ENCODE assay signal across 8 cellular contexts in genomic region chr2:215793747-215794595, GRCh38.
DNase-seq lines count a peak whose midpoint lies in the region; ATAC-seq, FAIRE-seq and TF ChIP-seq lines count a peak whose summit lies in the region.

No MANE protein-coding gene starts in this region.

- FAIRE-seq in GM12878 (lab: Jason Lieb, UNC), result peak; percentile 35

- SMC1A ChIA-PET in GM12878 (lab: Charles Lee; ENCODE audit: uncharacterized antibody, unreplicated experiment), result interaction anchor here (0.5 to 5.4 kb wide), 19 partner anchors 7 to 403 kb away, joined by 3 to 36 read pairs (median 4); no protein-coding TSS in a partner anchor

- H3K27me3 ChIP-seq in GM12878 (replicated peaks in 1 of 2; ENCODE audit: control insufficient read depth in 2 of 2, insufficient read depth in 2 of 2, low read length in 1 of 2) (no peaks in the 10 kb centered on the region), mesendoderm (ENCODE audit: insufficient read depth, low read length, poor library complexity) (no peaks in the 10 kb centered on the region)

- H3K4me1 ChIP-seq in GM12878 (ENCODE audit: control insufficient read depth, insufficient read depth, low read length) (peaks cover 5% of the 10 kb centered on the region; the same call in 1 of the 2 replicates), mesendoderm (ENCODE audit: control insufficient read depth, low read depth, low read length) (peaks cover 8% of the 10 kb centered on the region)

- H3K9ac ChIP-seq in GM12878 (ENCODE audit: control insufficient read depth, insufficient read depth, low read length), result no peak overlapping the region
- no peak overlapping the region for H3K9ac ChIP-seq in mesendoderm (ENCODE audit: low read length)

- no peak overlapping the region for H4K8ac ChIP-seq in mesendoderm (ENCODE audit: low read depth, low read length)

- TF ChIP-seq CTCF in GM12878 (IDR thresholded peaks at IDR 0.05 in 2 of 3, conservative IDR thresholded peaks at IDR 0.05 in 1 of 3; ENCODE audit: control insufficient read depth in 2 of 3, extremely low read depth in 1 of 3, insufficient read depth in 1 of 3, low read depth in 3 of 3, low read length in 3 of 3), result no peak

- POLR2A ChIA-PET in GM12878 (lab: Charles Lee), result interaction anchor here (0.7 to 1.0 kb wide), 2 partner anchors 34 to 65 kb away, joined by 3 to 10 read pairs; no protein-coding TSS in a partner anchor

- H3K4ac ChIP-seq in mesendoderm (ENCODE audit: low read depth, low read length), result peak overlapping the region; percentile 61

- H3K18ac ChIP-seq in mesendoderm (ENCODE audit: low read length), result peak overlapping the region; percentile 76

- H4K20me1 ChIP-seq in GM12878 (ENCODE audit: control insufficient read depth, insufficient read depth), result no peaks in the 10 kb centered on the region

- RAD21 ChIA-PET in GM12878 (lab: Charles Lee; ENCODE audit: unreplicated experiment), result interaction anchor here (0.8 to 3.5 kb wide), 7 partner anchors 18 to 120 kb away, joined by 3 to 17 read pairs (median 4); no protein-coding TSS in a partner anchor

- no peak overlapping the region for H3K4me3 ChIP-seq in GM12878
- no peak overlapping the region for H3K4me3 ChIP-seq in mesendoderm (ENCODE audit: low read length)

- in situ Hi-C loops in GM12878 (cut with MboI), result no loop called here

- intact Hi-C loops in GM12878 (cut with micrococcal nuclease; ENCODE audit: unreplicated experiment), result no loop called here

- H3K27ac ChIP-seq in GM12878 (ENCODE audit: control insufficient read depth, insufficient read depth), result no peak overlapping the region
- no peak overlapping the region for H3K27ac ChIP-seq in mesendoderm (ENCODE audit: low read depth, low read length)

- WGBS in GM12878 (ENCODE audit: insufficient coverage, insufficient replicate concordance, low lambda C conversion rate, missing lambda C conversion rate), result 60% methylated on average over 3 of the region's 3 CpGs
- no CpG with 5 or more reads among the region's 3 CpGs for whole genome bisulfite sequencing in mesendoderm (ENCODE audit: extremely low coverage, insufficient coverage, low lambda C conversion rate)

- H3K36me3 ChIP-seq in GM12878 (ENCODE audit: control insufficient read depth in 2 of 2, insufficient read depth in 2 of 2, low read length in 1 of 2) (no peaks in the 10 kb centered on the region), mesendoderm (ENCODE audit: control insufficient read depth, insufficient read depth, low read length) (no peaks in the 10 kb centered on the region)

- H3K4me2 ChIP-seq in GM12878 (ENCODE audit: control insufficient read depth, insufficient read depth) (no peak overlapping the region), mesendoderm (ENCODE audit: low read length) (no peak overlapping the region)

- no peak for TF ChIP-seq RAD21 in GM12878 (IDR thresholded peaks at IDR 0.05; ENCODE audit: insufficient read depth, low read depth, low read length)

- H3K79me2 ChIP-seq in GM12878 (ENCODE audit: control insufficient read depth, insufficient read depth, low read length), result no peaks in the 10 kb centered on the region
- no peaks in the 10 kb centered on the region for H3K79me2 ChIP-seq in mesendoderm (ENCODE audit: control insufficient read depth, insufficient read depth, low read length)

- no peak overlapping the region for H2AK5ac ChIP-seq in mesendoderm (ENCODE audit: low read length)

- no peaks in the 10 kb centered on the region for H3K9me3 ChIP-seq in GM12878 (replicated peaks; ENCODE audit: control insufficient read depth, insufficient read depth, low read length)

- H2BK120ac ChIP-seq in mesendoderm (ENCODE audit: low read depth, low read length), result peak overlapping the region; percentile 52

- ATAC-seq in GM21515 (IDR thresholded peaks at IDR 0.05; ENCODE audit: unreplicated experiment) (peak; percentile 70), GM12878 (peak; percentile 67)

- no peaks in the 10 kb centered on the region for H3K79me1 ChIP-seq in mesendoderm (ENCODE audit: low read length)

- DNase-seq in Ammon's horn (ENCODE audit: low spot score) (peak; percentile 62), LoVo (ENCODE audit: low spot score) (peak; percentile 26), GM12878 (ENCODE audit: low read depth, low spot score) (peak; percentile 56), mesendoderm (no peak), NCI-H1105 treated with DMSO at 0.1 percent for 48 hours (lab: John Stamatoyannopoulos, UW) (no peak), NK-92 (lab: John Stamatoyannopoulos, UW; ENCODE audit: unreplicated experiment) (no peak)
- no peak for DNase-seq in stimulated activated naive CD4-positive, alpha-beta T cell (lab: John Stamatoyannopoulos, UW)

- H2BK5ac ChIP-seq in mesendoderm (ENCODE audit: low read length), result no peak overlapping the region

- BruUV-seq in GM12878 (replicated peaks; lab: Mats Ljungman, UMichigan), result no TSS peak

- peak overlapping the region; percentile 34 for H3K56ac ChIP-seq in mesendoderm (ENCODE audit: low read length)

- no peak overlapping the region for H4K5ac ChIP-seq in mesendoderm (ENCODE audit: low read length)

- peak overlapping the region; percentile 14 for H2BK15ac ChIP-seq in mesendoderm (replicated peaks; ENCODE audit: low read depth)

- TF ChIP-seq POLR2A in GM12878 (IDR thresholded peaks at IDR 0.05; ENCODE audit: low read depth, low read length), result no peak

- no peak overlapping the region; the same call in 1 of the 2 replicates for H2AFZ ChIP-seq in GM12878 (ENCODE audit: control insufficient read depth, low read depth, low read length)

- H3K23ac ChIP-seq in mesendoderm (ENCODE audit: low read length), result no peak overlapping the region

- CTCF ChIA-PET in GM12878 (lab: Yijun Ruan, JAX), result interaction anchor here (0.9 to 3.6 kb wide), 9 partner anchors 8 to 138 kb away, joined by 3 to 14 read pairs (median 5); no protein-coding TSS in a partner anchor

- no peak for TF ChIP-seq EP300 in GM12878 (IDR thresholded peaks at IDR 0.05; ENCODE audit: borderline replicate concordance in 1 of 2, control insufficient read depth in 1 of 2, low read depth in 2 of 2, low read length in 2 of 2)

TF ChIP-seq in GM12878, 131 proteins besides CTCF, POLR2A, EP300 and RAD21 (continues in another document):
- TF ChIP-seq ATF7 (IDR thresholded peaks at IDR 0.05; ENCODE audit: low read depth), result no peak
- TF ChIP-seq MLLT1 (IDR thresholded peaks at IDR 0.05), result no peak
- TF ChIP-seq NFYA (IDR thresholded peaks at IDR 0.05; ENCODE audit: borderline replicate concordance, low read depth, low read length), result no peak
- no peak for TF ChIP-seq HDAC6 (IDR thresholded peaks at IDR 0.05; ENCODE audit: unreplicated experiment)
- peak; percentile 17; the same call in 1 of the 2 replicates for TF ChIP-seq RELB (IDR thresholded peaks at IDR 0.05; ENCODE audit: low read depth)
- no peak for TF ChIP-seq SMC3 (IDR thresholded peaks at IDR 0.05; ENCODE audit: borderline replicate concordance, low read length)
- no peak for TF ChIP-seq PML (IDR thresholded peaks at IDR 0.05; ENCODE audit: low read length)
- TF ChIP-seq SPI1 (IDR thresholded peaks at IDR 0.05; ENCODE audit: borderline replicate concordance, insufficient read depth, low read depth, low read length), result peak; percentile 68; the same call in 1 of the 2 replicates
- TF ChIP-seq EZH2 (IDR thresholded peaks at IDR 0.05; ENCODE audit: borderline replicate concordance, control insufficient read depth, low read depth, low read length), result no peak
- TF ChIP-seq IKZF1 (conservative IDR thresholded peaks at IDR 0.05), result peak; percentile 73
- TF ChIP-seq ZBED1 (IDR thresholded peaks at IDR 0.05; ENCODE audit: borderline replicate concordance), result no peak
- no peak for TF ChIP-seq CBX5 (IDR thresholded peaks at IDR 0.05; ENCODE audit: low read depth)
- TF ChIP-seq MEF2B (IDR thresholded peaks at IDR 0.05; ENCODE audit: partially characterized antibody, poor library complexity, severe bottlenecking), result no peak
- TF ChIP-seq CBFB (IDR thresholded peaks at IDR 0.05; ENCODE audit: low read depth), result no peak

Comparison
In these comparisons a context has a peak if more than half of its experiments do, and no peak if none do; other contexts are left out.
1. DNase-seq: peak in Ammon's horn (single experiment), LoVo (single experiment) and GM12878 (single experiment); none in mesendoderm (single experiment), NCI-H1105 treated with DMSO at 0.1 percent for 48 hours (single experiment), stimulated activated naive CD4-positive, alpha-beta T cell (0 of 6) and NK-92 (single experiment).